Comparison of ENCODE assay signal across 15 cellular contexts in genomic region chr13:73981595-73981994, GRCh38.
A peak's percentile ranks its signal among the peaks of the same experiment; 100 is the strongest.
DNase-seq lines count a peak whose midpoint lies in the region; ATAC-seq and TF ChIP-seq lines count a peak whose summit lies in the region.
"Had no signal": no experiment of that assay in that cellular context is flagged by ENCODE, and none has a peak within 500 bp of the region (broad histone marks: within the 10 kb centered on the region; RNA-seq: fewer than 3 reads in every experiment).

No MANE protein-coding gene starts in this region.

- no peaks in the 10 kb centered on the region for H3K27me3 ChIP-seq in GM23338 (ENCODE audit: insufficient read depth)
- no peaks in the 10 kb centered on the region for H3K27me3 ChIP-seq in fibroblast of lung (ENCODE audit: control insufficient read depth, insufficient read depth, low read length)
- no peaks in the 10 kb centered on the region for H3K27me3 ChIP-seq in muscle layer of colon (ENCODE audit: control insufficient read depth in 1 of 2, insufficient read depth in 2 of 2, low read length in 2 of 2)

- H3K27ac Mint-ChIP-seq in GM23338 = no peak overlapping the region

- CTCF ChIA-PET in OCI-LY7 (lab: Charles Lee; ENCODE audit: unreplicated experiment) = no interaction called here

- BruUV-seq in OCI-LY7 (replicated peaks; lab: Mats Ljungman, UMichigan) = no TSS peak

- DNase-seq in GM23338 (ENCODE audit: low spot score) (no peak), OCI-LY7 (ENCODE audit: low spot score) (no peak), fibroblast of lung (ENCODE audit: low read depth in 2 of 2) (peak; percentile 21 to 32), NCI-H1436 (lab: John Stamatoyannopoulos, UW) (no peak), hepatic stellate cell (ENCODE audit: low spot score) (no peak)
- DNase-seq: C1 segment of cervical spinal cord, DMS79 treated with DMSO at 0.1 percent for 48 hours, HCEC 1CT, NCI-H1105, NCI-H187 treated with DMSO at 0.1 percent for 48 hours, NCI-H446 treated with DMSO at 0.1 percent for 48 hours, OCI-M1, Right ventricle myocardium superior had no signal

- intact Hi-C loops in OCI-LY7 (cut with micrococcal nuclease; ENCODE audit: unreplicated experiment) = no loop called here

- H3K9me3 Mint-ChIP-seq in GM23338 = no peaks in the 10 kb centered on the region

- H3K4me3 ChIP-seq in GM23338 (no peak overlapping the region), OCI-LY7 (ENCODE audit: low read depth, low read length, poor library complexity, severe bottlenecking) (no peak overlapping the region), fibroblast of lung (replicated peaks in 1 of 4; ENCODE audit: control extremely low read depth in 1 of 4, insufficient read depth in 1 of 4, low read depth in 3 of 4, low read length in 4 of 4) (no peak overlapping the region), muscle layer of colon (ENCODE audit: low read depth in 1 of 2, low read length in 2 of 2) (no peak overlapping the region)

- H2AFZ ChIP-seq in GM23338 (no peak overlapping the region), OCI-LY7 (ENCODE audit: low read length) (no peak overlapping the region), fibroblast of lung (ENCODE audit: low read length) (no peak overlapping the region)

- TF ChIP-seq CTCF in GM23338 (conservative IDR thresholded peaks at IDR 0.05; ENCODE audit: low read depth in 2 of 2) (no peak), OCI-LY7 (conservative IDR thresholded peaks at IDR 0.05; ENCODE audit: low read length) (no peak), fibroblast of lung (conservative IDR thresholded peaks at IDR 0.05 in 1 of 2, IDR thresholded peaks at IDR 0.05 in 1 of 2; ENCODE audit: low read depth in 1 of 2, low read length in 2 of 2) (no peak)

- POLR2A ChIA-PET in OCI-LY7 (lab: Charles Lee) = interaction anchor here (1.0 kb wide), 1 partner anchor 13 kb away, joined by 3 read pairs; no protein-coding TSS in a partner anchor

- no peaks in the 10 kb centered on the region for H3K36me3 Mint-ChIP-seq in GM23338 (ENCODE audit: low read depth)

- H3K27me3 Mint-ChIP-seq in GM23338 (ENCODE audit: insufficient read depth, low read depth, poor library complexity) = peaks cover 2% of the 10 kb centered on the region

- H3K9me3 ChIP-seq in OCI-LY7 (ENCODE audit: low read length) (no peaks in the 10 kb centered on the region; the same call in 1 of the 2 replicates), fibroblast of lung (ENCODE audit: control insufficient read depth, insufficient read depth, low read depth, low read length) (no peaks in the 10 kb centered on the region), muscle layer of colon (ENCODE audit: low read length) (no peaks in the 10 kb centered on the region)

- H3K4me3 Mint-ChIP-seq in GM23338 = no peak overlapping the region

- H3K9ac ChIP-seq in fibroblast of lung (ENCODE audit: insufficient read depth, low read length) (no peak overlapping the region), muscle layer of colon (ENCODE audit: low read length) (no peak overlapping the region)

- H3K4me1 ChIP-seq in GM23338 (ENCODE audit: insufficient read depth) (peaks cover 16% of the 10 kb centered on the region), OCI-LY7 (ENCODE audit: insufficient read depth, low read length, poor library complexity, severe bottlenecking) (peaks cover 84% of the 10 kb centered on the region), fibroblast of lung (ENCODE audit: control insufficient read depth, extremely low read depth, insufficient read depth, low read length) (no peaks in the 10 kb centered on the region), muscle layer of colon (ENCODE audit: insufficient read depth, low read length) (peaks cover 32% of the 10 kb centered on the region)

- no peaks in the 10 kb centered on the region for H3K36me3 ChIP-seq in GM23338 (ENCODE audit: insufficient read depth)
- peaks cover 19% of the 10 kb centered on the region for H3K36me3 ChIP-seq in OCI-LY7 (ENCODE audit: insufficient read depth, low read length)
- H3K36me3 ChIP-seq in fibroblast of lung (ENCODE audit: control insufficient read depth, insufficient read depth, low read length) = no peaks in the 10 kb centered on the region
- H3K36me3 ChIP-seq in muscle layer of colon (ENCODE audit: insufficient read depth, low read length) = no peaks in the 10 kb centered on the region

- H3K4me2 ChIP-seq in GM23338 = no peak overlapping the region
- H3K4me2 ChIP-seq in OCI-LY7 (ENCODE audit: low read length) = peak overlapping the region; percentile 49
- no peak overlapping the region for H3K4me2 ChIP-seq in fibroblast of lung (ENCODE audit: extremely low read depth, insufficient read depth, low read length)

- H3K27ac ChIP-seq in GM23338 (ENCODE audit: low read depth) (no peak overlapping the region), OCI-LY7 (ENCODE audit: low read depth, low read length, poor library complexity, severe bottlenecking) (no peak overlapping the region), fibroblast of lung (ENCODE audit: insufficient read depth, low read length) (no peak overlapping the region), muscle layer of colon (ENCODE audit: low read depth, low read length) (peak overlapping the region; percentile 3)

- no peaks in the 10 kb centered on the region for H4K20me1 ChIP-seq in GM23338 (replicated peaks; ENCODE audit: insufficient read depth)
- H4K20me1 ChIP-seq in OCI-LY7 (ENCODE audit: insufficient read depth, low read length) = no peaks in the 10 kb centered on the region
- no peaks in the 10 kb centered on the region for H4K20me1 ChIP-seq in fibroblast of lung (ENCODE audit: control insufficient read depth, extremely low read depth, insufficient read depth, low read length)

- peaks cover 17% of the 10 kb centered on the region for H3K4me1 Mint-ChIP-seq in GM23338

- 0 out of 3 replicates have a peak, but pooled peaks have one; percentile 30 for ATAC-seq in GM23338
- ATAC-seq in GM18498 (IDR thresholded peaks at IDR 0.05; ENCODE audit: unreplicated experiment) = no peak

- H3K9me2 ChIP-seq in GM23338 (ENCODE audit: insufficient read depth) (no peaks in the 10 kb centered on the region), OCI-LY7 (ENCODE audit: insufficient read depth, low read length) (no peaks in the 10 kb centered on the region)

- no peaks in the 10 kb centered on the region for H3F3A ChIP-seq in GM23338 (replicated peaks; ENCODE audit: low read depth)

- H3K79me2 ChIP-seq in GM23338 (replicated peaks; ENCODE audit: insufficient read depth) = no peaks in the 10 kb centered on the region
- peaks cover 31% of the 10 kb centered on the region; the same call in 1 of the 2 replicates for H3K79me2 ChIP-seq in OCI-LY7 (ENCODE audit: insufficient read depth, low read depth, low read length)
- H3K79me2 ChIP-seq in fibroblast of lung (ENCODE audit: control insufficient read depth, insufficient read depth, low read length) = no peaks in the 10 kb centered on the region

TF ChIP-seq in GM23338, 12 proteins besides CTCF, POLR2A, EP300 and RAD21:
- TF ChIP-seq EZH2 (IDR thresholded peaks at IDR 0.05; ENCODE audit: low read depth, unreplicated experiment) = no peak
- no peak for TF ChIP-seq EZH2phosphoT487 (IDR thresholded peaks at IDR 0.05; ENCODE audit: unreplicated experiment)
- no peak for TF ChIP-seq POLR2AphosphoS5 (IDR thresholded peaks at IDR 0.05; ENCODE audit: low read depth)
- TF ChIP-seq ZNF331 (CRISPR knock-in tag; IDR thresholded peaks at IDR 0.05; ENCODE audit: low read depth) = no peak
- TF ChIP-seq STAT1 (IDR thresholded peaks at IDR 0.05; ENCODE audit: unreplicated experiment) = no peak
- TF ChIP-seq, protein P1, sequence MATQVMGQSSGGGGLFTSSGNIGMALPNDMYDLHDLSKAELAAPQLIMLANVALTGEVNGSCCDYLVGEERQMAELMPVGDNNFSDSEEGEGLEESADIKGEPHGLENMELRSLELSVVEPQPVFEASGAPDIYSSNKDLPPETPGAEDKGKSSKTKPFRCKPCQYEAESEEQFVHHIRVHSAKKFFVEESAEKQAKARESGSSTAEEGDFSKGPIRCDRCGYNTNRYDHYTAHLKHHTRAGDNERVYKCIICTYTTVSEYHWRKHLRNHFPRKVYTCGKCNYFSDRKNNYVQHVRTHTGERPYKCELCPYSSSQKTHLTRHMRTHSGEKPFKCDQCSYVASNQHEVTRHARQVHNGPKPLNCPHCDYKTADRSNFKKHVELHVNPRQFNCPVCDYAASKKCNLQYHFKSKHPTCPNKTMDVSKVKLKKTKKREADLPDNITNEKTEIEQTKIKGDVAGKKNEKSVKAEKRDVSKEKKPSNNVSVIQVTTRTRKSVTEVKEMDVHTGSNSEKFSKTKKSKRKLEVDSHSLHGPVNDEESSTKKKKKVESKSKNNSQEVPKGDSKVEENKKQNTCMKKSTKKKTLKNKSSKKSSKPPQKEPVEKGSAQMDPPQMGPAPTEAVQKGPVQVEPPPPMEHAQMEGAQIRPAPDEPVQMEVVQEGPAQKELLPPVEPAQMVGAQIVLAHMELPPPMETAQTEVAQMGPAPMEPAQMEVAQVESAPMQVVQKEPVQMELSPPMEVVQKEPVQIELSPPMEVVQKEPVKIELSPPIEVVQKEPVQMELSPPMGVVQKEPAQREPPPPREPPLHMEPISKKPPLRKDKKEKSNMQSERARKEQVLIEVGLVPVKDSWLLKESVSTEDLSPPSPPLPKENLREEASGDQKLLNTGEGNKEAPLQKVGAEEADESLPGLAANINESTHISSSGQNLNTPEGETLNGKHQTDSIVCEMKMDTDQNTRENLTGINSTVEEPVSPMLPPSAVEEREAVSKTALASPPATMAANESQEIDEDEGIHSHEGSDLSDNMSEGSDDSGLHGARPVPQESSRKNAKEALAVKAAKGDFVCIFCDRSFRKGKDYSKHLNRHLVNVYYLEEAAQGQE (IDR thresholded peaks at IDR 0.05; ENCODE audit: unreplicated experiment) = no peak
- TF ChIP-seq NANOG (IDR thresholded peaks at IDR 0.05; ENCODE audit: borderline replicate concordance) = no peak
- no peak for TF ChIP-seq JUNB (IDR thresholded peaks at IDR 0.05; ENCODE audit: unreplicated experiment)
- TF ChIP-seq ZNF114 (CRISPR knock-in tag; IDR thresholded peaks at IDR 0.05) = no peak
TF ChIP-seq in GM23338: peak in this region for 0.

Comparison
In these comparisons a context has a peak if more than half of its experiments do, and no peak if none do; other contexts are left out.
1. DNase-seq: peak in fibroblast of lung (2 of 2); none in GM23338 (single experiment), OCI-LY7 (single experiment), NCI-H1436 (single experiment) and hepatic stellate cell (single experiment).